Comparison of ENCODE assay signal across 13 cellular contexts in the genomic region with DNA sequence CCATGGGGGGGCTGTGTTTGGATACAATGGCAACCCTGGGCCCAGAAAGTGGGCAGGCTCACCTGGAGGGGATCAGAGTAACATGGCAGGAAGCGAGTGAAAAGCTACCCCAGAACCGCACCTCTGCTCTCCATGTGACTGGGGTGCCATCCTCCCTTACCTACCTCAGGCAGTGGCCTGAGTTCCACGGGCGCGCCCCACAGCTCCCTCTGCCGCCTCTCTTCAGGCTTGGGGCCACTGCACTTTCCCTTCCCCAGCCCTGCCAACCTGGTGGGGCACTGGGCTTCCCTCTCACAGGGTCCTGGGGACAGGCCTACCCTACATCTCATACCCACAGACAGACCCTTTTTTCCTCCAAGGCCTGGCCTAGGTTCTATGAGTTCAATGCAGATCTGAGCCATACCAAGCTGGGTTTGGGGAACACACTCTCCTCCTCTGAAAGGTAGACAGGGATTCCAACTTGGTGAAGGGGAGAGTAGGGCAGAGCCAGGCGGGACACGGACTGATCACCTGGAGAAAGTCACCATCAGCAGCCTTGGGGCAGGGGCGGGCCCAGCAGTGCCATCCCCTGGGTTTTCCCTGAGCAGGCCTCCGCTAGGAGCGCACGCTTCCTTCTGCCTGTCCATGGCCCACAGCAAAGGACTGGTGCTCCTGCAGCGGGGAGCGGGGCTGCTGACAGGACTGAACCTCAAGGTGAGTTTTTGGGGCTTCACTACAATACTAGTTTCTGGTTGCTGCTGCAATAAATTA. TPM values are rescaled to one million over a fixed set of nuclear protein-coding genes. Genes with fewer than 3 reads are reported as not detected.
DNase-seq lines count a peak whose midpoint lies in the region; ATAC-seq and TF ChIP-seq lines count a peak whose summit lies in the region.
"Had no signal": no experiment of that assay in that cellular context is flagged by ENCODE, and none has a peak within 500 bp of the region (broad histone marks: within the 10 kb centered on the region; RNA-seq: fewer than 3 reads in every experiment).

No MANE protein-coding gene starts in this region.

- no peaks in the 10 kb centered on the region for H3K9me3 Mint-ChIP-seq in stimulated activated naive CD8-positive, alpha-beta T cell treated with anti-CD3 and anti-CD28 coated beads, Interleukin-15, amount 100 ng/mL, for 72 hours
- H3K9me3 Mint-ChIP-seq in activated CD8-positive, alpha-beta T cell treated with anti-CD3 and anti-CD28 coated beads for 36 hours: no peaks in the 10 kb centered on the region
- no peaks in the 10 kb centered on the region for H3K9me3 Mint-ChIP-seq in nephron progenitor cell
- H3K9me3 Mint-ChIP-seq: CD4-positive, CD25-positive, alpha-beta regulatory T cell had no signal

- CTCF ChIA-PET in activated CD8-positive, alpha-beta T cell treated with anti-CD3 and anti-CD28 coated beads for 36 hours (lab: Charles Lee): interaction anchor here (3.4 kb wide), 1 partner anchor 12 kb away, joined by 12 read pairs; no protein-coding TSS in a partner anchor

- DNase-seq in stimulated activated naive CD8-positive, alpha-beta T cell treated with anti-CD3 and anti-CD28 coated beads, Interleukin-15, amount 100 ng/mL, for 72 hours: no peak
- DNase-seq in stimulated activated naive CD8-positive, alpha-beta T cell treated with anti-CD3 and anti-CD28 coated beads, Interleukin-15, Interleukin-2, amounts not matched to agents 100 U/mL and 50 U/mL, for 24 hours: no peak
- no peak for DNase-seq in activated CD8-positive, alpha-beta T cell treated with anti-CD3 and anti-CD28 coated beads for 36 hours
- DNase-seq in nephron progenitor cell (no peak), dermis blood vessel endothelial cell (no peak)
- DNase-seq: ACHN; CD4-positive, CD25-positive, alpha-beta regulatory T cell; DMS53; GF-D8; KG1 had no signal

- peak; percentile 15 for ATAC-seq in stimulated activated naive CD8-positive, alpha-beta T cell treated with anti-CD3 and anti-CD28 coated beads, Interleukin-15, amount 100 ng/mL, for 72 hours
- ATAC-seq in stimulated activated naive CD8-positive, alpha-beta T cell treated with anti-CD3 and anti-CD28 coated beads, Interleukin-15, Interleukin-2, amounts not matched to agents 100 U/mL and 50 U/mL, for 24 hours: no peak
- ATAC-seq in activated CD8-positive, alpha-beta T cell treated with anti-CD3 and anti-CD28 coated beads for 36 hours: no peak
- ATAC-seq in HG02678 (IDR thresholded peaks at IDR 0.05; ENCODE audit: unreplicated experiment) (no peak), GM21390 (IDR thresholded peaks at IDR 0.05; ENCODE audit: unreplicated experiment) (no peak)

- H3K27ac Mint-ChIP-seq in stimulated activated naive CD8-positive, alpha-beta T cell treated with anti-CD3 and anti-CD28 coated beads, Interleukin-15, amount 100 ng/mL, for 72 hours: peak overlapping the region in 1 of 2 donors; percentile 22
- peak overlapping the region; percentile 5 for H3K27ac Mint-ChIP-seq in activated CD8-positive, alpha-beta T cell treated with anti-CD3 and anti-CD28 coated beads for 36 hours
- peak overlapping the region; percentile 34 for H3K27ac Mint-ChIP-seq in nephron progenitor cell
- H3K27ac Mint-ChIP-seq: CD4-positive, CD25-positive, alpha-beta regulatory T cell had no signal

- intact Hi-C loops in activated CD8-positive, alpha-beta T cell treated with anti-CD3 and anti-CD28 coated beads for 36 hours (cut with micrococcal nuclease): no loop called here

- H3K36me3 Mint-ChIP-seq in activated CD8-positive, alpha-beta T cell treated with anti-CD3 and anti-CD28 coated beads for 36 hours (ENCODE audit: low read depth): peaks cover 13% of the 10 kb centered on the region
- H3K36me3 Mint-ChIP-seq in nephron progenitor cell (ENCODE audit: low read depth): peaks cover 25% of the 10 kb centered on the region

- no peak for TF ChIP-seq CTCF in activated CD8-positive, alpha-beta T cell treated with anti-CD3 and anti-CD28 coated beads for 36 hours (IDR thresholded peaks at IDR 0.05)
- no peak for TF ChIP-seq CTCF in nephron progenitor cell (IDR thresholded peaks at IDR 0.05)

- POLR2A ChIA-PET in activated CD8-positive, alpha-beta T cell treated with anti-CD3 and anti-CD28 coated beads for 36 hours (lab: Charles Lee): interaction anchor here (0.9 kb wide), 1 partner anchor 10 kb away, joined by 3 read pairs; no protein-coding TSS in a partner anchor

- H3K4me1 Mint-ChIP-seq in stimulated activated naive CD8-positive, alpha-beta T cell treated with anti-CD3 and anti-CD28 coated beads, Interleukin-15, amount 100 ng/mL, for 72 hours: peaks cover 5% of the 10 kb centered on the region
- no peaks in the 10 kb centered on the region for H3K4me1 Mint-ChIP-seq in activated CD8-positive, alpha-beta T cell treated with anti-CD3 and anti-CD28 coated beads for 36 hours (ENCODE audit: low read depth)
- H3K4me1 Mint-ChIP-seq in nephron progenitor cell: peaks cover 7% of the 10 kb centered on the region

- no peak overlapping the region for H3K4me3 Mint-ChIP-seq in stimulated activated naive CD8-positive, alpha-beta T cell treated with anti-CD3 and anti-CD28 coated beads, Interleukin-15, amount 100 ng/mL, for 72 hours
- H3K4me3 Mint-ChIP-seq in activated CD8-positive, alpha-beta T cell treated with anti-CD3 and anti-CD28 coated beads for 36 hours: no peak overlapping the region
- H3K4me3 Mint-ChIP-seq in nephron progenitor cell: no peak overlapping the region
- H3K4me3 Mint-ChIP-seq: CD4-positive, CD25-positive, alpha-beta regulatory T cell had no signal

- peaks cover 6% of the 10 kb centered on the region for H3K27me3 Mint-ChIP-seq in stimulated activated naive CD8-positive, alpha-beta T cell treated with anti-CD3 and anti-CD28 coated beads, Interleukin-15, amount 100 ng/mL, for 72 hours
- peaks cover 3% of the 10 kb centered on the region for H3K27me3 Mint-ChIP-seq in activated CD8-positive, alpha-beta T cell treated with anti-CD3 and anti-CD28 coated beads for 36 hours
- H3K27me3 Mint-ChIP-seq in nephron progenitor cell (ENCODE audit: low read depth, poor library complexity): peaks cover 18% of the 10 kb centered on the region
- H3K27me3 Mint-ChIP-seq: CD4-positive, CD25-positive, alpha-beta regulatory T cell had no signal

RNA-seq across cellular contexts. Expression of a gene that starts 7.1 kb away (rescaled TPM):
- not detected for total RNA-seq in activated CD8-positive, alpha-beta T cell treated with anti-CD3 and anti-CD28 coated beads for 36 hours
- 0.14 TPM in 1 of 2 replicates, not detected in the other for total RNA-seq in dermis blood vessel endothelial cell
- total RNA-seq: A172; CD4-positive, CD25-positive, alpha-beta regulatory T cell had no signal

RNA-seq across cellular contexts. Expression of a gene that starts 13.9 kb away (rescaled TPM):
- 10 to 100 TPM; 17.2 to 17.5 TPM for total RNA-seq in activated CD8-positive, alpha-beta T cell treated with anti-CD3 and anti-CD28 coated beads for 36 hours
- total RNA-seq in dermis blood vessel endothelial cell: 43.6 and 44.3 TPM in 2 replicates

RNA-seq across cellular contexts. Expression of a gene that starts 19.0 kb away (rescaled TPM):
- total RNA-seq in activated CD8-positive, alpha-beta T cell treated with anti-CD3 and anti-CD28 coated beads for 36 hours: 100 to 1,000 TPM; 687 to 694 TPM
- total RNA-seq in dermis blood vessel endothelial cell: 358 and 454 TPM in 2 replicates

RNA-seq across cellular contexts. Expression of a gene that starts 22.5 kb away (rescaled TPM):
- 10 to 100 TPM; 19.0 to 20.4 TPM for total RNA-seq in activated CD8-positive, alpha-beta T cell treated with anti-CD3 and anti-CD28 coated beads for 36 hours
- total RNA-seq in dermis blood vessel endothelial cell: 24.5 and 37.6 TPM in 2 replicates
